Comparison of ENCODE assay signal across 2 cellular contexts in genomic region chr3:171847133-171847532, GRCh38.
TF ChIP-seq lines count a peak whose summit lies in the region.

No MANE protein-coding gene starts in this region.

TF ChIP-seq in A549, 52 proteins besides CTCF, POLR2A, EP300 and RAD21:
- TF ChIP-seq CBX2 (IDR thresholded peaks at IDR 0.05; ENCODE audit: borderline replicate concordance, low read depth) (no peak), GATA3 (IDR thresholded peaks at IDR 0.05; ENCODE audit: borderline replicate concordance) (no peak), ELK1 (IDR thresholded peaks at IDR 0.05; ENCODE audit: low read depth, low read length) (no peak), ZC3H11A (IDR thresholded peaks at IDR 0.05) (no peak), HDAC2 (IDR thresholded peaks at IDR 0.05) (no peak), BHLHE40 (IDR thresholded peaks at IDR 0.05; ENCODE audit: low read depth, low read length) (no peak), HES2 (IDR thresholded peaks at IDR 0.05) (no peak), HOXB5 (CRISPR knock-in tag; IDR thresholded peaks at IDR 0.05) (no peak), JUN (IDR thresholded peaks at IDR 0.05) (no peak), RCOR1 (IDR thresholded peaks at IDR 0.05; ENCODE audit: low read depth, low read length) (no peak), CHD4 (IDR thresholded peaks at IDR 0.05; ENCODE audit: borderline replicate concordance) (no peak), ESRRA (IDR thresholded peaks at IDR 0.05; ENCODE audit: borderline replicate concordance, low read length) (no peak), POLR2AphosphoS2 (conservative IDR thresholded peaks at IDR 0.05; ENCODE audit: low read length) (no peak), KDM5A (IDR thresholded peaks at IDR 0.05) (no peak), EHMT2 (IDR thresholded peaks at IDR 0.05; ENCODE audit: low read depth) (no peak), ZSCAN20 (CRISPR knock-in tag; IDR thresholded peaks at IDR 0.05) (no peak), REST (IDR thresholded peaks at IDR 0.05) (no peak), MAX (IDR thresholded peaks at IDR 0.05) (no peak), RARB (CRISPR knock-in tag; IDR thresholded peaks at IDR 0.05) (no peak)

TF ChIP-seq in IMR-90, 13 proteins besides CTCF, POLR2A, EP300 and RAD21:
- no peak for TF ChIP-seq CHD1 (IDR thresholded peaks at IDR 0.05; ENCODE audit: low read depth, low read length)
- TF ChIP-seq MAFK (IDR thresholded peaks at IDR 0.05; ENCODE audit: low read depth, low read length): no peak
- no peak for TF ChIP-seq BHLHE40 (IDR thresholded peaks at IDR 0.05; ENCODE audit: low read depth, low read length)
- TF ChIP-seq FOS (IDR thresholded peaks at IDR 0.05; ENCODE audit: low read depth, low read length): no peak
- no peak for TF ChIP-seq SMC3 (IDR thresholded peaks at IDR 0.05; ENCODE audit: low read depth, low read length)
- TF ChIP-seq RCOR1 (IDR thresholded peaks at IDR 0.05; ENCODE audit: insufficient replicate concordance, low read length): no peak
- TF ChIP-seq MXI1 (IDR thresholded peaks at IDR 0.05; ENCODE audit: borderline replicate concordance, low read depth, low read length): no peak
- TF ChIP-seq ELK1 (IDR thresholded peaks at IDR 0.05; ENCODE audit: borderline replicate concordance, low read depth, low read length): no peak
- TF ChIP-seq USF2 (IDR thresholded peaks at IDR 0.05; ENCODE audit: low read depth, low read length): no peak
- no peak for TF ChIP-seq NFE2L2 (IDR thresholded peaks at IDR 0.05; ENCODE audit: low read depth, low read length)
- no peak for TF ChIP-seq CEBPB (IDR thresholded peaks at IDR 0.05; ENCODE audit: low read depth, low read length)
- no peak for TF ChIP-seq MAZ (IDR thresholded peaks at IDR 0.05; ENCODE audit: borderline replicate concordance, low read depth, low read length)
- no peak for TF ChIP-seq RFX5 (IDR thresholded peaks at IDR 0.05; ENCODE audit: low read depth, low read length)
TF ChIP-seq in IMR-90: peak in this region for 0.
